In genomic region chr9:16773617-16774016, GRCh38 we compare ENCODE assay signal across 10 cellular contexts.
"Had no signal": no experiment of that assay in that cellular context is flagged by ENCODE, and none has a peak within 500 bp of the region (broad histone marks: within the 10 kb centered on the region; RNA-seq: fewer than 3 reads in every experiment).

No MANE protein-coding gene starts in this region.

- H3K27ac ChIP-seq: GM23248 had no signal

- H2AFZ ChIP-seq: GM23248, GM23338 had no signal

- H3K4me3 ChIP-seq: GM23248, GM23338, HAP-1 had no signal

- H3K9me3 Mint-ChIP-seq: GM23338, H9, HFFc6 had no signal

- H3K36me3 ChIP-seq: HAP-1 had no signal

- ATAC-seq: GM23338, HCT116 had no signal

- DNase-seq: GM23248, GOT3, H7, H9, HCEC 1CT, HFFc6 had no signal

- H3K9me3 ChIP-seq: HAP-1 had no signal

- H3K27ac Mint-ChIP-seq: GM23338, HFFc6 had no signal

- H3K4me2 ChIP-seq: GM23338 had no signal

- H3K9ac ChIP-seq: GM23248 had no signal

- H3K4me3 Mint-ChIP-seq: GM23338, H9, HFFc6 had no signal

- FAIRE-seq: H54 had no signal
